ENCODE assay signal across 1 cellular context in the genomic region with DNA sequence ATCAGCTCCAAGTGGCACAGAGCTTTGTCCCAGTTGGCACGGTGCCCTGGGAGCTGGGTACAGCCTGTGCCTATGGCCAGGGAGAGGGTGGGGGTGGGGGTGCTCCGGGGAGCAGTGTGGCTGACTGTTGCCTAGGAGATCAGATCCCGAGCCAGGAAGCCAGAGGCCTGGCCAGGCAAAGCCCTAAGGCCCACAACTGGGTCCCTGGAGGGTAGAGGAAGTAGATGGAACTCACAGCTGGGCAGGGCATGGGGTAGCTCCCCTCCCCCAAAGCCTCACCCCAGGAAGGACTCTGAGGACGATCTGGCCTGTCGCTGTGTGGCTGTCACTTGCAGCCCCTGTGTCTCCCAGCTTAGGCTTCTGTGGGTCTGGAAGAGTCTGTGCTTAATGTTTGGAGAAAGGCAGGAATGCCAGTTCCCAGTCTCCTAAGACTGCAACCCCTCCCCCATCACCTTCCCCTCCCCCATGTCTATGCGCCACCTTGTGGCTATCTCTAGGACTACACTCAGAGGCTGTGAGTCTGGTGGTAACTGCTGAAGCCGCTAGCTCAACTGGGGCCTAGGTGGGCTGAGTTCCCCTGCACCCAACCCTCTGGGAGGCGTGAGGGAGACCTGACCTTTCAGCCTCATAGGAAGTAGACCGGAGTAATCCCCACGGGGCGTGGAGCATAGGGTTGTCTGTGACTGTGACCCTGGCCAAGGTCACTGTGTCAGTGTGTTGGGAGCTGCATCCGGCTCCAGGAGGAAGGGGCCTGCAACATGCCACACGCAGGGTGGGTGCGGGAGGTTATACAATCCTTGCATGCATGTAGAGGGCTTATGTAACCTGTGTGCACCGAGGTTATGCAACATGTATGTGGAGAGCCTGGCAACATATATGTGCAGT.
TF ChIP-seq lines count a peak whose summit lies in the region.

No MANE protein-coding gene starts in this region.

TF ChIP-seq in K562, 482 proteins besides CTCF, POLR2A, EP300 and RAD21 (continues in another document):
- TF ChIP-seq MYC (IDR thresholded peaks at IDR 0.05; ENCODE audit: low read depth, low read length) (peak; percentile 69), MYC (CRISPR knock-in tag; IDR thresholded peaks at IDR 0.05; ENCODE audit: borderline replicate concordance, low read depth) (no peak), NFRKB (IDR thresholded peaks at IDR 0.05; ENCODE audit: low read depth) (0 out of 2 replicates have a peak, but pooled peaks have one; percentile 36), XRCC5 (IDR thresholded peaks at IDR 0.05; ENCODE audit: low read depth, low read length) (peak; percentile 85; the same call in 1 of the 2 replicates), TOE1 (IDR thresholded peaks at IDR 0.05; ENCODE audit: borderline replicate concordance) (peak; percentile 45; the same call in 1 of the 2 replicates), TOE1 (CRISPR knock-in tag; IDR thresholded peaks at IDR 0.05; ENCODE audit: borderline replicate concordance, low read depth) (no peak), CC2D1A (IDR thresholded peaks at IDR 0.05) (peak; percentile 21; the same call in 1 of the 2 replicates), DACH1 (IDR thresholded peaks at IDR 0.05; ENCODE audit: partially characterized antibody) (peak; percentile 18), RBM39 (optimal IDR thresholded peaks at IDR 0.05; ENCODE audit: low read depth, low read length) (peak; percentile 77), CEBPB (tag; IDR thresholded peaks at IDR 0.05) (peak; percentile 32; the same call in 1 of the 2 replicates), NELFE (IDR thresholded peaks at IDR 0.05; ENCODE audit: insufficient read depth, insufficient read length) (no peak), SNRNP70 (optimal IDR thresholded peaks at IDR 0.05; ENCODE audit: low read depth, low read length) (peak; percentile 58), ZNF830 (CRISPR knock-in tag; IDR thresholded peaks at IDR 0.05) (no peak), JUND (IDR thresholded peaks at IDR 0.05; ENCODE audit: borderline replicate concordance, low read depth, low read length) (peak; percentile 63; the same call in 1 of the 2 replicates), JUND (tag; IDR thresholded peaks at IDR 0.05; ENCODE audit: borderline replicate concordance, low read depth, low read length) (peak; percentile 24; the same call in 1 of the 3 replicates), PHTF2 (CRISPR knock-in tag; IDR thresholded peaks at IDR 0.05) (no peak), SMC3 (conservative IDR thresholded peaks at IDR 0.05; ENCODE audit: insufficient read depth, low read depth, low read length) (peak; percentile 66; the same call in 1 of the 2 replicates), MEIS2 (IDR thresholded peaks at IDR 0.05; ENCODE audit: partially characterized antibody) (no peak), NR2C2 (CRISPR knock-in tag; IDR thresholded peaks at IDR 0.05) (no peak), NR2C2 (tag; IDR thresholded peaks at IDR 0.05) (peak; percentile 67), BRCA1 (IDR thresholded peaks at IDR 0.05) (no peak), BRCA1 (CRISPR knock-in tag; IDR thresholded peaks at IDR 0.05) (no peak), ZNF668 (CRISPR knock-in tag; IDR thresholded peaks at IDR 0.05) (no peak)
- TF ChIP-seq, protein P1, sequence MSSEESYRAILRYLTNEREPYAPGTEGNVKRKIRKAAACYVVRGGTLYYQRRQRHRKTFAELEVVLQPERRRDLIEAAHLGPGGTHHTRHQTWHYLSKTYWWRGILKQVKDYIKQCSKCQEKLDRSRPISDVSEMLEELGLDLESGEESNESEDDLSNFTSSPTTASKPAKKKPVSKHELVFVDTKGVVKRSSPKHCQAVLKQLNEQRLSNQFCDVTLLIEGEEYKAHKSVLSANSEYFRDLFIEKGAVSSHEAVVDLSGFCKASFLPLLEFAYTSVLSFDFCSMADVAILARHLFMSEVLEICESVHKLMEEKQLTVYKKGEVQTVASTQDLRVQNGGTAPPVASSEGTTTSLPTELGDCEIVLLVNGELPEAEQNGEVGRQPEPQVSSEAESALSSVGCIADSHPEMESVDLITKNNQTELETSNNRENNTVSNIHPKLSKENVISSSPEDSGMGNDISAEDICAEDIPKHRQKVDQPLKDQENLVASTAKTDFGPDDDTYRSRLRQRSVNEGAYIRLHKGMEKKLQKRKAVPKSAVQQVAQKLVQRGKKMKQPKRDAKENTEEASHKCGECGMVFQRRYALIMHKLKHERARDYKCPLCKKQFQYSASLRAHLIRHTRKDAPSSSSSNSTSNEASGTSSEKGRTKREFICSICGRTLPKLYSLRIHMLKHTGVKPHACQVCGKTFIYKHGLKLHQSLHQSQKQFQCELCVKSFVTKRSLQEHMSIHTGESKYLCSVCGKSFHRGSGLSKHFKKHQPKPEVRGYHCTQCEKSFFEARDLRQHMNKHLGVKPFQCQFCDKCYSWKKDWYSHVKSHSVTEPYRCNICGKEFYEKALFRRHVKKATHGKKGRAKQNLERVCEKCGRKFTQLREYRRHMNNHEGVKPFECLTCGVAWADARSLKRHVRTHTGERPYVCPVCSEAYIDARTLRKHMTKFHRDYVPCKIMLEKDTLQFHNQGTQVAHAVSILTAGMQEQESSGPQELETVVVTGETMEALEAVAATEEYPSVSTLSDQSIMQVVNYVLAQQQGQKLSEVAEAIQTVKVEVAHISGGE (CRISPR knock-in tag; IDR thresholded peaks at IDR 0.05), result peak in 1 of 3 experiments; percentile 36; a peak in 1 of 6 replicates
- TF ChIP-seq, protein P2, sequence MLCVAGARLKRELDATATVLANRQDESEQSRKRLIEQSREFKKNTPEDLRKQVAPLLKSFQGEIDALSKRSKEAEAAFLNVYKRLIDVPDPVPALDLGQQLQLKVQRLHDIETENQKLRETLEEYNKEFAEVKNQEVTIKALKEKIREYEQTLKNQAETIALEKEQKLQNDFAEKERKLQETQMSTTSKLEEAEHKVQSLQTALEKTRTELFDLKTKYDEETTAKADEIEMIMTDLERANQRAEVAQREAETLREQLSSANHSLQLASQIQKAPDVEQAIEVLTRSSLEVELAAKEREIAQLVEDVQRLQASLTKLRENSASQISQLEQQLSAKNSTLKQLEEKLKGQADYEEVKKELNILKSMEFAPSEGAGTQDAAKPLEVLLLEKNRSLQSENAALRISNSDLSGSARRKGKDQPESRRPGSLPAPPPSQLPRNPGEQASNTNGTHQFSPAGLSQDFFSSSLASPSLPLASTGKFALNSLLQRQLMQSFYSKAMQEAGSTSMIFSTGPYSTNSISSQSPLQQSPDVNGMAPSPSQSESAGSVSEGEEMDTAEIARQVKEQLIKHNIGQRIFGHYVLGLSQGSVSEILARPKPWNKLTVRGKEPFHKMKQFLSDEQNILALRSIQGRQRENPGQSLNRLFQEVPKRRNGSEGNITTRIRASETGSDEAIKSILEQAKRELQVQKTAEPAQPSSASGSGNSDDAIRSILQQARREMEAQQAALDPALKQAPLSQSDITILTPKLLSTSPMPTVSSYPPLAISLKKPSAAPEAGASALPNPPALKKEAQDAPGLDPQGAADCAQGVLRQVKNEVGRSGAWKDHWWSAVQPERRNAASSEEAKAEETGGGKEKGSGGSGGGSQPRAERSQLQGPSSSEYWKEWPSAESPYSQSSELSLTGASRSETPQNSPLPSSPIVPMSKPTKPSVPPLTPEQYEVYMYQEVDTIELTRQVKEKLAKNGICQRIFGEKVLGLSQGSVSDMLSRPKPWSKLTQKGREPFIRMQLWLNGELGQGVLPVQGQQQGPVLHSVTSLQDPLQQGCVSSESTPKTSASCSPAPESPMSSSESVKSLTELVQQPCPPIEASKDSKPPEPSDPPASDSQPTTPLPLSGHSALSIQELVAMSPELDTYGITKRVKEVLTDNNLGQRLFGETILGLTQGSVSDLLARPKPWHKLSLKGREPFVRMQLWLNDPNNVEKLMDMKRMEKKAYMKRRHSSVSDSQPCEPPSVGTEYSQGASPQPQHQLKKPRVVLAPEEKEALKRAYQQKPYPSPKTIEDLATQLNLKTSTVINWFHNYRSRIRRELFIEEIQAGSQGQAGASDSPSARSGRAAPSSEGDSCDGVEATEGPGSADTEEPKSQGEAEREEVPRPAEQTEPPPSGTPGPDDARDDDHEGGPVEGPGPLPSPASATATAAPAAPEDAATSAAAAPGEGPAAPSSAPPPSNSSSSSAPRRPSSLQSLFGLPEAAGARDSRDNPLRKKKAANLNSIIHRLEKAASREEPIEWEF (CRISPR knock-in tag; IDR thresholded peaks at IDR 0.05), result no peak
- TF ChIP-seq, protein P3, sequence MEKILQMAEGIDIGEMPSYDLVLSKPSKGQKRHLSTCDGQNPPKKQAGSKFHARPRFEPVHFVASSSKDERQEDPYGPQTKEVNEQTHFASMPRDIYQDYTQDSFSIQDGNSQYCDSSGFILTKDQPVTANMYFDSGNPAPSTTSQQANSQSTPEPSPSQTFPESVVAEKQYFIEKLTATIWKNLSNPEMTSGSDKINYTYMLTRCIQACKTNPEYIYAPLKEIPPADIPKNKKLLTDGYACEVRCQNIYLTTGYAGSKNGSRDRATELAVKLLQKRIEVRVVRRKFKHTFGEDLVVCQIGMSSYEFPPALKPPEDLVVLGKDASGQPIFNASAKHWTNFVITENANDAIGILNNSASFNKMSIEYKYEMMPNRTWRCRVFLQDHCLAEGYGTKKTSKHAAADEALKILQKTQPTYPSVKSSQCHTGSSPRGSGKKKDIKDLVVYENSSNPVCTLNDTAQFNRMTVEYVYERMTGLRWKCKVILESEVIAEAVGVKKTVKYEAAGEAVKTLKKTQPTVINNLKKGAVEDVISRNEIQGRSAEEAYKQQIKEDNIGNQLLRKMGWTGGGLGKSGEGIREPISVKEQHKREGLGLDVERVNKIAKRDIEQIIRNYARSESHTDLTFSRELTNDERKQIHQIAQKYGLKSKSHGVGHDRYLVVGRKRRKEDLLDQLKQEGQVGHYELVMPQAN (IDR thresholded peaks at IDR 0.05; ENCODE audit: borderline replicate concordance), result no peak
- TF ChIP-seq, protein P4, sequence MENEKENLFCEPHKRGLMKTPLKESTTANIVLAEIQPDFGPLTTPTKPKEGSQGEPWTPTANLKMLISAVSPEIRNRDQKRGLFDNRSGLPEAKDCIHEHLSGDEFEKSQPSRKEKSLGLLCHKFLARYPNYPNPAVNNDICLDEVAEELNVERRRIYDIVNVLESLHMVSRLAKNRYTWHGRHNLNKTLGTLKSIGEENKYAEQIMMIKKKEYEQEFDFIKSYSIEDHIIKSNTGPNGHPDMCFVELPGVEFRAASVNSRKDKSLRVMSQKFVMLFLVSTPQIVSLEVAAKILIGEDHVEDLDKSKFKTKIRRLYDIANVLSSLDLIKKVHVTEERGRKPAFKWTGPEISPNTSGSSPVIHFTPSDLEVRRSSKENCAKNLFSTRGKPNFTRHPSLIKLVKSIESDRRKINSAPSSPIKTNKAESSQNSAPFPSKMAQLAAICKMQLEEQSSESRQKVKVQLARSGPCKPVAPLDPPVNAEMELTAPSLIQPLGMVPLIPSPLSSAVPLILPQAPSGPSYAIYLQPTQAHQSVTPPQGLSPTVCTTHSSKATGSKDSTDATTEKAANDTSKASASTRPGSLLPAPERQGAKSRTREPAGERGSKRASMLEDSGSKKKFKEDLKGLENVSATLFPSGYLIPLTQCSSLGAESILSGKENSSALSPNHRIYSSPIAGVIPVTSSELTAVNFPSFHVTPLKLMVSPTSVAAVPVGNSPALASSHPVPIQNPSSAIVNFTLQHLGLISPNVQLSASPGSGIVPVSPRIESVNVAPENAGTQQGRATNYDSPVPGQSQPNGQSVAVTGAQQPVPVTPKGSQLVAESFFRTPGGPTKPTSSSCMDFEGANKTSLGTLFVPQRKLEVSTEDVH (IDR thresholded peaks at IDR 0.05; ENCODE audit: low read depth, partially characterized antibody), result peak; percentile 43
- TF ChIP-seq, protein P5, sequence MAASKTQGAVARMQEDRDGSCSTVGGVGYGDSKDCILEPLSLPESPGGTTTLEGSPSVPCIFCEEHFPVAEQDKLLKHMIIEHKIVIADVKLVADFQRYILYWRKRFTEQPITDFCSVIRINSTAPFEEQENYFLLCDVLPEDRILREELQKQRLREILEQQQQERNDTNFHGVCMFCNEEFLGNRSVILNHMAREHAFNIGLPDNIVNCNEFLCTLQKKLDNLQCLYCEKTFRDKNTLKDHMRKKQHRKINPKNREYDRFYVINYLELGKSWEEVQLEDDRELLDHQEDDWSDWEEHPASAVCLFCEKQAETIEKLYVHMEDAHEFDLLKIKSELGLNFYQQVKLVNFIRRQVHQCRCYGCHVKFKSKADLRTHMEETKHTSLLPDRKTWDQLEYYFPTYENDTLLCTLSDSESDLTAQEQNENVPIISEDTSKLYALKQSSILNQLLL (CRISPR knock-in tag; IDR thresholded peaks at IDR 0.05; ENCODE audit: borderline replicate concordance), result no peak
- TF ChIP-seq, protein P6, sequence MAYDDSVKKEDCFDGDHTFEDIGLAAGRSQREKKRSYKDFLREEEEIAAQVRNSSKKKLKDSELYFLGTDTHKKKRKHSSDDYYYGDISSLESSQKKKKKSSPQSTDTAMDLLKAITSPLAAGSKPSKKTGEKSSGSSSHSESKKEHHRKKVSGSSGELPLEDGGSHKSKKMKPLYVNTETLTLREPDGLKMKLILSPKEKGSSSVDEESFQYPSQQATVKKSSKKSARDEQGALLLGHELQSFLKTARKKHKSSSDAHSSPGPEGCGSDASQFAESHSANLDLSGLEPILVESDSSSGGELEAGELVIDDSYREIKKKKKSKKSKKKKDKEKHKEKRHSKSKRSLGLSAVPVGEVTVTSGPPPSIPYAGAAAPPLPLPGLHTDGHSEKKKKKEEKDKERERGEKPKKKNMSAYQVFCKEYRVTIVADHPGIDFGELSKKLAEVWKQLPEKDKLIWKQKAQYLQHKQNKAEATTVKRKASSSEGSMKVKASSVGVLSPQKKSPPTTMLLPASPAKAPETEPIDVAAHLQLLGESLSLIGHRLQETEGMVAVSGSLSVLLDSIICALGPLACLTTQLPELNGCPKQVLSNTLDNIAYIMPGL (CRISPR knock-in tag; IDR thresholded peaks at IDR 0.05), result peak; percentile 22; the same call in 1 of the 2 replicates
- TF ChIP-seq, protein P7, sequence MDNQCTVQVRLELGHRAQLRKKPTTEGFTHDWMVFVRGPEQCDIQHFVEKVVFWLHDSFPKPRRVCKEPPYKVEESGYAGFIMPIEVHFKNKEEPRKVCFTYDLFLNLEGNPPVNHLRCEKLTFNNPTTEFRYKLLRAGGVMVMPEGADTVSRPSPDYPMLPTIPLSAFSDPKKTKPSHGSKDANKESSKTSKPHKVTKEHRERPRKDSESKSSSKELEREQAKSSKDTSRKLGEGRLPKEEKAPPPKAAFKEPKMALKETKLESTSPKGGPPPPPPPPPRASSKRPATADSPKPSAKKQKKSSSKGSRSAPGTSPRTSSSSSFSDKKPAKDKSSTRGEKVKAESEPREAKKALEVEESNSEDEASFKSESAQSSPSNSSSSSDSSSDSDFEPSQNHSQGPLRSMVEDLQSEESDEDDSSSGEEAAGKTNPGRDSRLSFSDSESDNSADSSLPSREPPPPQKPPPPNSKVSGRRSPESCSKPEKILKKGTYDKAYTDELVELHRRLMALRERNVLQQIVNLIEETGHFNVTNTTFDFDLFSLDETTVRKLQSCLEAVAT (IDR thresholded peaks at IDR 0.05), result peak in 1 of 2 experiments; percentile 62; a peak in 1 of 4 replicates
- TF ChIP-seq, protein P8, sequence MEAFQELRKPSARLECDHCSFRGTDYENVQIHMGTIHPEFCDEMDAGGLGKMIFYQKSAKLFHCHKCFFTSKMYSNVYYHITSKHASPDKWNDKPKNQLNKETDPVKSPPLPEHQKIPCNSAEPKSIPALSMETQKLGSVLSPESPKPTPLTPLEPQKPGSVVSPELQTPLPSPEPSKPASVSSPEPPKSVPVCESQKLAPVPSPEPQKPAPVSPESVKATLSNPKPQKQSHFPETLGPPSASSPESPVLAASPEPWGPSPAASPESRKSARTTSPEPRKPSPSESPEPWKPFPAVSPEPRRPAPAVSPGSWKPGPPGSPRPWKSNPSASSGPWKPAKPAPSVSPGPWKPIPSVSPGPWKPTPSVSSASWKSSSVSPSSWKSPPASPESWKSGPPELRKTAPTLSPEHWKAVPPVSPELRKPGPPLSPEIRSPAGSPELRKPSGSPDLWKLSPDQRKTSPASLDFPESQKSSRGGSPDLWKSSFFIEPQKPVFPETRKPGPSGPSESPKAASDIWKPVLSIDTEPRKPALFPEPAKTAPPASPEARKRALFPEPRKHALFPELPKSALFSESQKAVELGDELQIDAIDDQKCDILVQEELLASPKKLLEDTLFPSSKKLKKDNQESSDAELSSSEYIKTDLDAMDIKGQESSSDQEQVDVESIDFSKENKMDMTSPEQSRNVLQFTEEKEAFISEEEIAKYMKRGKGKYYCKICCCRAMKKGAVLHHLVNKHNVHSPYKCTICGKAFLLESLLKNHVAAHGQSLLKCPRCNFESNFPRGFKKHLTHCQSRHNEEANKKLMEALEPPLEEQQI (IDR thresholded peaks at IDR 0.05), result no peak
